Comparison of ENCODE assay signal across 9 cellular contexts in the genomic region with DNA sequence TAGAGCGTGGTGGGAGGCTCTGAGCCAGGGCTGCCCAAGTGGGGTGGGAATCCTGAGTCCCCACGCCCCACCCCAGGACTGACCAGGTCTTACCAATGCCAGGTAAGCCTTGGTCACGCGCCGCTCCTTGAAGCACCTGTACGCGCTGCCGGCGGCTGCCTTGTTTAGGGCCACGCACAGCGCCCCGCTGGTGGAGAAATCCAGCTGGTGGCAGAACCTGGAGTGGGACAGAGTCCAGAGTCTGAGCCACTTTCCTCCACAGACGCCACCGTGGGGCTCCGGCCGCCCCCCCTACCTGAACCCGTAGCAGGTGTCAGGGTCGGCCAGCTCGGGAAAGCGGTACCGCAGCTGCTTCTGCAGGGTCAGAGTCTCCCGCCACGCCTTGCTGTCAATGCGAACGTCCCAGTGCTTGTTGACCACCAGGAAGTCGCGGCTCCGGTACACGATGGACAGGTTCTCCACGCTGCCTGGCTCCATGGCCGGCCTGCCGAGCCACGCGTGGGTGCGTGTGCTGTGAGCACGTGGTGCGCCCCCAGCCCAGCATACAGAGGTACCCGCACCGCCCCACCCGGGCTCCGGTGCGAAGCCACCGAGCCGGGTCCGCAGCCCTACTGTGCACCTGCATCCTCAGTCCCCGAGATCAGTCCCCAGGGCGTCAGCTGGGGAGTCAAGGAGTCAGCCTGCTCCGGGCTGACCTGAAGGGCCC. TPM values are rescaled to one million over a fixed set of nuclear protein-coding genes. Genes with fewer than 3 reads are reported as not detected.
DNase-seq lines count a peak whose midpoint lies in the region; ATAC-seq and TF ChIP-seq lines count a peak whose summit lies in the region.
"Had no signal": no experiment of that assay in that cellular context is flagged by ENCODE, and none has a peak within 500 bp of the region (broad histone marks: within the 10 kb centered on the region; RNA-seq: fewer than 3 reads in every experiment).

No MANE protein-coding gene starts in this region.

- H3K27ac ChIP-seq in OCI-LY3 (ENCODE audit: low read length) (no peak overlapping the region), prostate gland (peak overlapping the region; percentile 39 to 53)

- no peak for DNase-seq in epithelial cell of esophagus (ENCODE audit: low read depth)
- DNase-seq in prostate gland (ENCODE audit: low spot score): no peak
- DNase-seq in omental fat pad (ENCODE audit: low spot score): no peak
- DNase-seq in stimulated activated CD4-positive, alpha-beta T cell treated with anti-CD3 and anti-CD28 coated beads, Interleukin-1b, Interleukin-23, amount 100 ng/mL, for 48 hours: no peak
- no peak for DNase-seq in NCI-H510A (lab: John Stamatoyannopoulos, UW)

- TF ChIP-seq CTCF in GM12875 (IDR thresholded peaks at IDR 0.05; ENCODE audit: borderline replicate concordance, insufficient read depth, low read depth, low read length) (no peak), OCI-LY3 (IDR thresholded peaks at IDR 0.05; ENCODE audit: low read depth, low read length) (no peak), epithelial cell of esophagus (IDR thresholded peaks at IDR 0.05; ENCODE audit: insufficient read depth, low read depth, low read length, missing control alignments) (no peak), prostate gland (IDR thresholded peaks at IDR 0.05) (no peak), omental fat pad (IDR thresholded peaks at IDR 0.05) (no peak)

- H4K20me1 ChIP-seq in OCI-LY3 (ENCODE audit: insufficient read depth, low read length): no peaks in the 10 kb centered on the region

- no peak for TF ChIP-seq POLR2A in prostate gland (IDR thresholded peaks at IDR 0.05)

- H3K4me3 ChIP-seq in GM12875 (ENCODE audit: low read depth, low read length): peak overlapping the region; percentile 95
- peak overlapping the region; percentile 88 for H3K4me3 ChIP-seq in OCI-LY3 (ENCODE audit: low read length)
- H3K4me3 ChIP-seq in epithelial cell of esophagus (ENCODE audit: low read length): peak overlapping the region; percentile 90
- peak overlapping the region; percentile 91 to 99 for H3K4me3 ChIP-seq in prostate gland

- peak overlapping the region; percentile 74 for H3K9ac ChIP-seq in OCI-LY3 (ENCODE audit: low read length)

- H3K79me2 ChIP-seq in OCI-LY3 (ENCODE audit: low read length): peaks cover 25% of the 10 kb centered on the region

- WGBS in prostate gland: 21% methylated on average over 37 of the region's 48 CpGs

- H3K4me1 ChIP-seq in OCI-LY3 (ENCODE audit: low read length) (peaks cover 12% of the 10 kb centered on the region), prostate gland (replicated peaks) (peaks cover 5% of the 10 kb centered on the region)

- intact Hi-C loops in prostate gland (cut with DNase I): loop anchor here (5.0 kb wide), 1 partner anchor 75 kb away; no protein-coding TSS in a partner anchor

- H3K27me3 ChIP-seq in OCI-LY3 (ENCODE audit: low read depth, low read length) (peaks cover 6% of the 10 kb centered on the region; the same call in 1 of the 2 replicates), prostate gland (replicated peaks; ENCODE audit: insufficient read depth) (peaks cover 5% of the 10 kb centered on the region)

- peak overlapping the region; percentile 82 for H3K4me2 ChIP-seq in OCI-LY3 (ENCODE audit: low read length)

- H3K9me3 ChIP-seq in OCI-LY3 (ENCODE audit: insufficient read depth, low read length): no peaks in the 10 kb centered on the region
- no peaks in the 10 kb centered on the region for H3K9me3 ChIP-seq in prostate gland

- ATAC-seq in omental fat pad (ENCODE audit: low FRiP score) (no peak), GM18870 (IDR thresholded peaks at IDR 0.05; ENCODE audit: unreplicated experiment) (no peak)

- H3K36me3 ChIP-seq in OCI-LY3 (replicated peaks; ENCODE audit: low read depth, low read length) (peaks cover 8% of the 10 kb centered on the region), prostate gland (no peaks in the 10 kb centered on the region)

- H2AFZ ChIP-seq in OCI-LY3 (ENCODE audit: low read depth, low read length): no peak overlapping the region

RNA-seq across cellular contexts. Expression of a gene that starts 0.8 kb away (rescaled TPM):
- 10 to 100 TPM; 22.0 to 32.4 TPM for total RNA-seq in prostate gland
- total RNA-seq in omental fat pad: 10 to 100 TPM in 3 of 4 donors, 1 to 10 TPM in 1; 9.6 to 20.9 (median 13.7) TPM

RNA-seq across cellular contexts. Expression of a gene that starts 1.0 kb away (rescaled TPM):
- total RNA-seq in prostate gland (10 to 100 TPM in 1 of 2 donors, 1 to 10 TPM in 1; 7.8 to 57.5 TPM), omental fat pad (10 to 100 TPM in 1 of 4 donors, 1 to 10 TPM in 3; 2.8 to 10.7 (median 4.6) TPM)

RNA-seq across cellular contexts. Expression of a gene that starts 13.1 kb away (rescaled TPM):
- total RNA-seq in prostate gland (not detected), omental fat pad (not detected)
- total RNA-seq: pulmonary artery endothelial cell had no signal

RNA-seq across cellular contexts. Expression of a gene that starts 26.9 kb away (rescaled TPM):
- total RNA-seq in prostate gland: 1 to 10 TPM in 1 of 2 donors, under 1 TPM in 1; 0.74 to 7.3 TPM
- 100 to 1,000 TPM in 2 of 4 donors, 10 to 100 TPM in 1, 1 to 10 TPM in 1; 1.1 to 355 (median 129) TPM for total RNA-seq in omental fat pad
- total RNA-seq: pulmonary artery endothelial cell had no signal

RNA-seq across cellular contexts. Expression of a gene that starts 46.6 kb away (rescaled TPM):
- total RNA-seq in prostate gland (10 to 100 TPM; 56.7 to 76.6 TPM), omental fat pad (10 to 100 TPM; 17.6 to 26.8 (median 22.1) TPM)
